ENCODE assay signal across 8 cellular contexts in the genomic region with DNA sequence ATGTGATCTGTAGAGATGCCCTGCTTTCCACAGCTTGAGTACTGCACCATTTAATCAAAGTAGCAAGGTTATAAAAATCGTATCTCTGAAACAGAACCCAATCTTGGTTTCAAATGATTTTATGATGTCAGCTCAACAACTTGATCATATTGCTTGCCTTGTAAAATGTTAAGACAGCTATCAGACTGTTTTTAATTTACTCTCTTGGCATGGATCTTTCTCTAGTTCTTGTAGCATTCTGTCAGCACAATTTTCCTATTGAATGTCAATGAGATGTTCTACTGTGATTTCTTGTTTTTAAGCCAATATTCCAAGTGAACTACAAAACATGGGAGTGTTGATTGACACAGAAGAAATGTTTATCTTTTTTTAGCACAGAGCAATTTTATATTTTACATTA.
"Had no signal": no experiment of that assay in that cellular context is flagged by ENCODE, and none has a peak within 500 bp of the region (broad histone marks: within the 10 kb centered on the region; RNA-seq: fewer than 3 reads in every experiment).

No MANE protein-coding gene starts in this region.

- H3K36me3 ChIP-seq: HAP-1 had no signal

- DNase-seq: GM23248, GOT3, H7, HFFc6, IMR-90 had no signal

- ATAC-seq: HCT116, K562 had no signal

- H3K4me3 ChIP-seq: GM23248, HAP-1, K562 had no signal

- H3K4me1 ChIP-seq: HAP-1 had no signal

- H3K9me3 ChIP-seq: HAP-1 had no signal

- H3K27ac ChIP-seq: GM23248 had no signal

- H3K27ac Mint-ChIP-seq: HFFc6 had no signal

- H2AFZ ChIP-seq: GM23248 had no signal

- H3K4me3 Mint-ChIP-seq: HFFc6 had no signal

- H3K9ac ChIP-seq: GM23248 had no signal
